ENCODE assay signal across 37 cellular contexts in genomic region chr1:6316240-6317100, GRCh38. TPM values are rescaled to one million over a fixed set of nuclear protein-coding genes. Genes with fewer than 3 reads are reported as not detected.
A peak's percentile ranks its signal among the peaks of the same experiment; 100 is the strongest.
DNase-seq lines count a peak whose midpoint lies in the region; ATAC-seq and TF ChIP-seq lines count a peak whose summit lies in the region.
"Had no signal": no experiment of that assay in that cellular context is flagged by ENCODE, and none has a peak within 500 bp of the region (broad histone marks: within the 10 kb centered on the region; RNA-seq: fewer than 3 reads in every experiment).

No MANE protein-coding gene starts in this region.

- H3K27me3 ChIP-seq in AG04450 (ENCODE audit: control insufficient read depth, insufficient read depth, low read length) = no peaks in the 10 kb centered on the region
- no peaks in the 10 kb centered on the region for H3K27me3 ChIP-seq in HL-60 (ENCODE audit: insufficient read depth, poor library complexity, severe bottlenecking)
- H3K27me3 ChIP-seq in brain microvascular endothelial cell (replicated peaks) = no peaks in the 10 kb centered on the region
- H3K27me3 ChIP-seq: ascending aorta, BLaER1, colonic mucosa, MG63, sigmoid colon, tibial nerve had no signal

- no peak overlapping the region for H3K4me3 Mint-ChIP-seq in nephron
- H3K4me3 Mint-ChIP-seq: activated CD4-positive, alpha-beta T cell treated with anti-CD3 and anti-CD28 coated beads for 36 hours; activated naive CD8-positive, alpha-beta T cell treated with anti-CD3 and anti-CD28 coated beads, Interleukin-2, amount 10 ng/mL, durations not matched to agents 7 days and 5 days; mesothelial cell of epicardium; naive thymus-derived CD4-positive, alpha-beta T cell had no signal

- CTCF ChIA-PET in AG04450 (lab: Charles Lee) = interaction anchor here (1.1 to 2.1 kb wide), 3 partner anchors 16 to 70 kb away, joined by 3 to 7 read pairs (median 5); no protein-coding TSS in a partner anchor

- H3K36me3 ChIP-seq in brain microvascular endothelial cell (replicated peaks) = no peaks in the 10 kb centered on the region
- H3K36me3 ChIP-seq: ascending aorta, colonic mucosa had no signal

- H3K27ac Mint-ChIP-seq in nephron = peak overlapping the region; percentile 21 to 74 (median 68)
- H3K27ac Mint-ChIP-seq: activated CD4-positive, alpha-beta T cell treated with anti-CD3 and anti-CD28 coated beads for 36 hours; activated naive CD8-positive, alpha-beta T cell treated with anti-CD3 and anti-CD28 coated beads, Interleukin-2, amount 10 ng/mL, durations not matched to agents 7 days and 5 days; mesothelial cell of epicardium had no signal

- in situ Hi-C loops in brain microvascular endothelial cell (cut with HindIII; ENCODE audit: low pct_ligation_motif_present, low sequenced_read_pairs) = no loop called here

- no peaks in the 10 kb centered on the region for H3K9me3 Mint-ChIP-seq in nephron
- H3K9me3 Mint-ChIP-seq: activated naive CD8-positive, alpha-beta T cell treated with anti-CD3 and anti-CD28 coated beads, Interleukin-2, amount 10 ng/mL, durations not matched to agents 7 days and 5 days; mesothelial cell of epicardium; naive thymus-derived CD4-positive, alpha-beta T cell had no signal

- POLR2A ChIA-PET in AG04450 (lab: Yijun Ruan, JAX) = no interaction called here

- H3K4me1 Mint-ChIP-seq in nephron = peaks cover 24% of the 10 kb centered on the region
- H3K4me1 Mint-ChIP-seq: activated CD4-positive, alpha-beta T cell treated with anti-CD3 and anti-CD28 coated beads for 36 hours; activated naive CD8-positive, alpha-beta T cell treated with anti-CD3 and anti-CD28 coated beads, Interleukin-2, amount 10 ng/mL, durations not matched to agents 7 days and 5 days; mesothelial cell of epicardium had no signal

- peak overlapping the region; percentile 31 for H3K27ac ChIP-seq in AG04450 (ENCODE audit: low read depth, low read length)
- H3K27ac ChIP-seq in HL-60 (replicated peaks) = peak overlapping the region; percentile 32
- H3K27ac ChIP-seq in brain microvascular endothelial cell = peak overlapping the region; percentile 53
- H3K27ac ChIP-seq: ascending aorta, BLaER1, colonic mucosa, epithelial cell of prostate, psoas muscle, sigmoid colon, tibial nerve, VCaP had no signal

- no peak for TF ChIP-seq CTCF in AG04450 (IDR thresholded peaks at IDR 0.05; ENCODE audit: low read depth, low read length)
- no peak for TF ChIP-seq CTCF in HL-60 (IDR thresholded peaks at IDR 0.05; ENCODE audit: insufficient read depth, low read length)
- TF ChIP-seq CTCF in brain microvascular endothelial cell (IDR thresholded peaks at IDR 0.05; ENCODE audit: low read depth, low read length, missing control alignments) = no peak
- TF ChIP-seq CTCF in nephron (IDR thresholded peaks at IDR 0.05; ENCODE audit: unreplicated experiment in 3 of 3) = no peak

- H3K4me3 ChIP-seq in AG04450 (ENCODE audit: low read depth, low read length) (no peak overlapping the region), HL-60 (replicated peaks; ENCODE audit: insufficient read depth, low read length) (no peak overlapping the region), brain microvascular endothelial cell (ENCODE audit: low read depth, low read length) (no peak overlapping the region)
- H3K4me3 ChIP-seq: ascending aorta, BLaER1, colonic mucosa, MG63, psoas muscle, sigmoid colon, tibial nerve had no signal

- H3K27me3 Mint-ChIP-seq in nephron (ENCODE audit: low read depth) = peaks cover 4% of the 10 kb centered on the region
- H3K27me3 Mint-ChIP-seq: activated CD4-positive, alpha-beta T cell treated with anti-CD3 and anti-CD28 coated beads for 36 hours; activated naive CD8-positive, alpha-beta T cell treated with anti-CD3 and anti-CD28 coated beads, Interleukin-2, amount 10 ng/mL, durations not matched to agents 7 days and 5 days; naive thymus-derived CD4-positive, alpha-beta T cell had no signal

- no peak for ATAC-seq in GM18868 (IDR thresholded peaks at IDR 0.05; ENCODE audit: unreplicated experiment)
- ATAC-seq: activated CD4-positive, alpha-beta T cell treated with anti-CD3 and anti-CD28 coated beads for 36 hours; left ventricle myocardium superior; naive thymus-derived CD4-positive, alpha-beta T cell; Panc1; psoas muscle had no signal

- DNase-seq in AG04450 (ENCODE audit: low read depth, low spot score) (no peak), HL-60 (ENCODE audit: low read depth in 1 of 2, low spot score in 1 of 2) (no peak), brain microvascular endothelial cell (no peak), NCI-H2029 treated with DMSO at 0.1 percent for 48 hours (lab: John Stamatoyannopoulos, UW) (no peak), T1000 (lab: John Stamatoyannopoulos, UW) (no peak), NAMALWA (ENCODE audit: low spot score) (no peak)
- DNase-seq: activated CD4-positive, alpha-beta T cell treated with anti-CD3 and anti-CD28 coated beads for 36 hours; activated effector memory CD4-positive, alpha-beta T cell treated with anti-CD3 and anti-CD28 coated beads, Interleukin-2, amount 50 U/mL, for 16 hours; activated naive CD8-positive, alpha-beta T cell treated with anti-CD3 and anti-CD28 coated beads, Interleukin-2, amount 10 ng/mL, durations not matched to agents 7 days and 5 days; colonic mucosa; DMS153; effector CD8-positive, alpha-beta T cell; head of caudate nucleus; islet precursor cell; left ventricle myocardium superior; naive thymus-derived CD4-positive, alpha-beta T cell; NCI-H1417; NCI-H2029; NCI-H524; NK-92 treated with Interleukin-12 subunit alpha and Interleukin-12 subunit beta, amount 100 ng/mL, for 24 hours; occipital lobe; psoas muscle; Right ventricle myocardium superior; sigmoid colon; stimulated activated CD4-positive, alpha-beta T cell treated with anti-CD3 and anti-CD28 coated beads, Interleukin-15, amount 100 ng/mL, for 24 hours; stimulated activated CD4-positive, alpha-beta T cell treated with anti-CD3 and anti-CD28 coated beads, Interleukin-4, amount 100 ng/mL, for 4 hours; T-helper 9 cell had no signal

- no peaks in the 10 kb centered on the region for H3K9me3 ChIP-seq in AG04450 (ENCODE audit: control insufficient read depth, insufficient read depth, low read length)
- H3K9me3 ChIP-seq: ascending aorta, BLaER1, colonic mucosa, MG63, psoas muscle, sigmoid colon, tibial nerve had no signal

- peaks cover 4% of the 10 kb centered on the region for H3K36me3 Mint-ChIP-seq in nephron (ENCODE audit: low read depth)

RNA-seq across cellular contexts. Expression of gene GPR153, which starts 55.6 kb away (rescaled TPM):
- polyA plus RNA-seq in AG04450 (2011; rRNA removed) = 4.7 and 6.1 TPM in 2 replicates
- 5.3 and 7.0 TPM in 2 replicates for polyA minus RNA-seq in AG04450 (2011; rRNA and poly(A)+ RNA removed)
- polyA plus RNA-seq: naive thymus-derived CD4-positive, alpha-beta T cell had no signal
